In the genomic region with DNA sequence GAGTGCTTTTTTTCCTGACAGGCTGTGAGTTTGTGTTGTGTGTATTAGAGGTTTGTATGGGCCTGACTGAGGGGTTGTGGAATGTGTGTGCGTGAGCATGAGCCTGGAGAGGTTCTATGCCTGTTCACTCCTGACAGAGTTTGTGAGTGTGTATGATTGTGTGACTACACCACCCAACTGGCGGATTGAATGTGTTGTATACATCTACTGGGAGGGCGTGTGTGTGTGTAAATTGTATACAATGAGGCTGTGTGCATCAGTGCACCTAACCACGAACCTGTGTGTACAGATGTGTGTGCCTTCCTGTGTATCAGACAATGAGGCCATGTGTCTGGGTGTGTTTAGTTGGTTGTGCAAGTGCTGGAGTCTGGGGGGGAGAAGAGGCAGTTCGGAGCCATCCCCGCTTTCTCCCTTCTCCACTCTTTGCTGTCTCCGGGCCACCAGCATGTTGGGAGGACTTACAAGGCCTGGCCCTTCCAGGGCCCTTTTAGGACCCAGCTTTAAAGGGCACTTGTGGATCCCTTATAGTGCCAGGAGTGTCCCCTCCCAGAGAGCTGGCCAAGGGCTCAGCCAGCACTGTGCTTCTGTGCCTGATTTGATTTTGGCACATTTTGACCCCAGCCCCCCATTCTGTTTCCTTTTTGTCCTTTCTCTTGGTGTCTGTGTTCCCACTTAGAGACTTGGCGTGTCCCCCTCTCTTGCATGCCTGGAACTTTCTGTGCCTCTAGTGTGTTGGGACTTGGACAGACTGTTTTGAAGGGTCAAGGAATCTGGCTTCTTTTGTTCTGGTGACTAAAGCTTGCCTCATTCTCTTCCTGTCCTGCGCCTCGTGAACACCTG, we compare ENCODE assay signal across 8 cellular contexts. TPM values are rescaled to one million over a fixed set of nuclear protein-coding genes. Genes with fewer than 3 reads are reported as not detected.
DNase-seq lines count a peak whose midpoint lies in the region; ATAC-seq lines count a peak whose summit lies in the region.

No MANE protein-coding gene starts in this region.

- ATAC-seq in naive thymus-derived CD8-positive, alpha-beta T cell = no peak
- ATAC-seq in HG03097 (IDR thresholded peaks at IDR 0.05; ENCODE audit: low FRiP score, unreplicated experiment) (no peak), GM18520 (IDR thresholded peaks at IDR 0.05; ENCODE audit: unreplicated experiment) (no peak), HG02759 (IDR thresholded peaks at IDR 0.05; ENCODE audit: unreplicated experiment) (no peak)

- peak; percentile 48 for DNase-seq in ELR (ENCODE audit: low read depth)
- DNase-seq in RPMI7951 (ENCODE audit: low read depth) = peak; percentile 42
- DNase-seq in epithelial cell of prostate (ENCODE audit: low read depth, low spot score) = no peak
- DNase-seq in naive thymus-derived CD8-positive, alpha-beta T cell = peak in 1 of 10 donors; percentile 1
- DNase-seq in HPDE6-E6E7 (ENCODE audit: extremely low spot score) = no peak

- no peaks in the 10 kb centered on the region for H3K36me3 Mint-ChIP-seq in naive thymus-derived CD8-positive, alpha-beta T cell

- peak overlapping the region; percentile 66 for H3K27ac ChIP-seq in epithelial cell of prostate

- peaks cover 19 to 35% (median 22%) of the 10 kb centered on the region in 4 donors for H3K4me1 Mint-ChIP-seq in naive thymus-derived CD8-positive, alpha-beta T cell

- H3K4me3 Mint-ChIP-seq in naive thymus-derived CD8-positive, alpha-beta T cell = peak overlapping the region; percentile 59 to 93 (median 87)

- POLR2A ChIA-PET in naive thymus-derived CD8-positive, alpha-beta T cell (lab: Charles Lee) = no interaction called here

- H3K27me3 Mint-ChIP-seq in naive thymus-derived CD8-positive, alpha-beta T cell = peaks cover 0 to 6% (median 5%) of the 10 kb centered on the region in 5 donors

- H3K9me3 Mint-ChIP-seq in naive thymus-derived CD8-positive, alpha-beta T cell = no peaks in the 10 kb centered on the region

- peak overlapping the region; percentile 0 to 85 (median 35) for H3K27ac Mint-ChIP-seq in naive thymus-derived CD8-positive, alpha-beta T cell

RNA-seq across cellular contexts. Expression of a gene that starts 1.3 kb away (rescaled TPM):
- 17.3 and 26.3 TPM in 2 replicates for total RNA-seq in RPMI7951 (2014; rRNA removed; shearing (Covaris generic))
- under 1 TPM; 0.58 to 0.99 TPM for total RNA-seq in naive thymus-derived CD8-positive, alpha-beta T cell
- polyA plus RNA-seq in naive thymus-derived CD8-positive, alpha-beta T cell = under 1 TPM; 0.26 to 0.45 (median 0.32) TPM

Comparison
In these comparisons a context has a peak if more than half of its experiments do, and no peak if none do; other contexts are left out.
1. DNase-seq: peak in ELR (single experiment) and RPMI7951 (single experiment); none in epithelial cell of prostate (single experiment) and HPDE6-E6E7 (single experiment).